ENCODE assay signal across 22 cellular contexts in genomic region chr22:47606426-47606825, GRCh38.
DNase-seq lines count a peak whose midpoint lies in the region; ATAC-seq and TF ChIP-seq lines count a peak whose summit lies in the region.
"Had no signal": no experiment of that assay in that cellular context is flagged by ENCODE, and none has a peak within 500 bp of the region (broad histone marks: within the 10 kb centered on the region; RNA-seq: fewer than 3 reads in every experiment).

No MANE protein-coding gene starts in this region.

- no peaks in the 10 kb centered on the region for H3K79me2 ChIP-seq in osteoblast (ENCODE audit: insufficient read depth, low read length)

- no peaks in the 10 kb centered on the region for H3K27me3 ChIP-seq in Peyer's patch
- no peaks in the 10 kb centered on the region for H3K27me3 ChIP-seq in endodermal cell (ENCODE audit: control insufficient read depth, insufficient read depth, low read length, poor library complexity, severe bottlenecking)
- no peaks in the 10 kb centered on the region for H3K27me3 ChIP-seq in osteoblast (ENCODE audit: insufficient read depth, low read length)
- H3K27me3 ChIP-seq in tibial artery = peaks cover 0 to 8% of the 10 kb centered on the region in 2 donors
- H3K27me3 ChIP-seq: BLaER1 treated with 17β-estradiol and CSF1 and Interleukin-3, amounts not matched to agents 10 nM and 100 nM had no signal

- H3K27ac ChIP-seq in Peyer's patch = no peak overlapping the region
- H3K27ac ChIP-seq in endodermal cell (ENCODE audit: low read depth, low read length) = no peak overlapping the region
- H3K27ac ChIP-seq in osteoblast (ENCODE audit: low read depth, low read length) = no peak overlapping the region
- H3K27ac ChIP-seq in tibial artery = no peak overlapping the region
- H3K27ac ChIP-seq: BLaER1 treated with 17β-estradiol and CSF1 and Interleukin-3, amounts not matched to agents 10 nM and 100 nM; PC-9 had no signal

- no peak overlapping the region for H3K9ac ChIP-seq in endodermal cell (ENCODE audit: extremely low read depth, low read length, poor library complexity, severe bottlenecking)
- H3K9ac ChIP-seq: BLaER1 treated with 17β-estradiol and CSF1 and Interleukin-3, amounts not matched to agents 10 nM and 100 nM had no signal

- H3K36me3 Mint-ChIP-seq in endodermal cell (ENCODE audit: low read depth) = peaks cover 1% of the 10 kb centered on the region

- no peaks in the 10 kb centered on the region for H4K20me1 ChIP-seq in osteoblast (ENCODE audit: insufficient read depth, low read length)
- H4K20me1 ChIP-seq: BLaER1 treated with 17β-estradiol and CSF1 and Interleukin-3, amounts not matched to agents 10 nM and 100 nM had no signal

- intact Hi-C loops in tibial artery (cut with DNase I; ENCODE audit: low total_unique reads) = no loop called here

- TF ChIP-seq POLR2A in Peyer's patch (IDR thresholded peaks at IDR 0.05) = no peak

- TF ChIP-seq CTCF in Peyer's patch (IDR thresholded peaks at IDR 0.05) (no peak), endodermal cell (conservative IDR thresholded peaks at IDR 0.05) (no peak), osteoblast (IDR thresholded peaks at IDR 0.05; ENCODE audit: extremely low read depth, low read depth, low read length) (no peak), tibial artery (IDR thresholded peaks at IDR 0.05) (no peak)

- H3K9me3 Mint-ChIP-seq in endodermal cell = peaks cover 84% of the 10 kb centered on the region
- H3K9me3 Mint-ChIP-seq: CD4-positive, alpha-beta T cell had no signal

- no peak overlapping the region for H3K27ac Mint-ChIP-seq in endodermal cell
- H3K27ac Mint-ChIP-seq: CD4-positive, alpha-beta T cell had no signal

- H3K27me3 Mint-ChIP-seq in endodermal cell (ENCODE audit: insufficient read depth) = peaks cover 5% of the 10 kb centered on the region

- H3K4me1 ChIP-seq in Peyer's patch (no peaks in the 10 kb centered on the region), endodermal cell (ENCODE audit: control insufficient read depth, insufficient read depth, low read length) (no peaks in the 10 kb centered on the region), osteoblast (ENCODE audit: insufficient read depth, low read length) (no peaks in the 10 kb centered on the region), tibial artery (no peaks in the 10 kb centered on the region)
- H3K4me1 ChIP-seq: BLaER1 treated with 17β-estradiol and CSF1 and Interleukin-3, amounts not matched to agents 10 nM and 100 nM had no signal

- DNase-seq in Peyer's patch = peak in 2 of 3 donors; percentile 21 to 31
- DNase-seq in endodermal cell = peak; percentile 21
- DNase-seq in osteoblast (ENCODE audit: insufficient read length, low spot score, missing footprints) = peak; percentile 55
- DNase-seq in tibial artery = peak; percentile 2 to 39
- DNase-seq in NCI-H2081 treated with DMSO at 0.1 percent for 48 hours (lab: John Stamatoyannopoulos, UW) = no peak
- no peak for DNase-seq in mucosa of gallbladder (ENCODE audit: low spot score)
- DNase-seq: AML-193; CD4-positive, alpha-beta T cell; COR-L47; DMS53; Kasumi-1; NCI-H1092 treated with DMSO at 0.1 percent for 48 hours; NCI-H1436 treated with DMSO at 0.1 percent for 48 hours; NCI-H187 treated with DMSO at 0.1 percent for 48 hours; NCI-H446 treated with DMSO at 0.1 percent for 48 hours; NCI-H82; NK-92 treated with Interleukin-12 subunit alpha and Interleukin-12 subunit beta, amount 100 ng/mL, for 24 hours; PC-9; SHP77 had no signal

- H3K4me2 ChIP-seq in osteoblast (ENCODE audit: insufficient read depth, low read length) = no peak overlapping the region
- H3K4me2 ChIP-seq: BLaER1 treated with 17β-estradiol and CSF1 and Interleukin-3, amounts not matched to agents 10 nM and 100 nM; PC-9 had no signal

- H3K4me3 ChIP-seq in Peyer's patch (no peak overlapping the region), endodermal cell (ENCODE audit: low read length) (no peak overlapping the region), osteoblast (ENCODE audit: insufficient read depth, low read length) (no peak overlapping the region), tibial artery (no peak overlapping the region)
- H3K4me3 ChIP-seq: BLaER1 treated with 17β-estradiol and CSF1 and Interleukin-3, amounts not matched to agents 10 nM and 100 nM; K562; PC-9 had no signal

- H3K36me3 ChIP-seq in Peyer's patch = no peaks in the 10 kb centered on the region
- no peaks in the 10 kb centered on the region for H3K36me3 ChIP-seq in endodermal cell (ENCODE audit: control insufficient read depth, insufficient read depth, low read length)
- H3K36me3 ChIP-seq in osteoblast (ENCODE audit: insufficient read depth, low read length) = no peaks in the 10 kb centered on the region
- H3K36me3 ChIP-seq in tibial artery = no peaks in the 10 kb centered on the region
- H3K36me3 ChIP-seq: BLaER1 treated with 17β-estradiol and CSF1 and Interleukin-3, amounts not matched to agents 10 nM and 100 nM had no signal

- no peak overlapping the region for H3K4me3 Mint-ChIP-seq in endodermal cell
- H3K4me3 Mint-ChIP-seq: CD4-positive, alpha-beta T cell had no signal

- no peaks in the 10 kb centered on the region for H3K4me1 Mint-ChIP-seq in endodermal cell

- ATAC-seq in HG03135 (IDR thresholded peaks at IDR 0.05; ENCODE audit: unreplicated experiment) = no peak
- ATAC-seq: K562 had no signal

- H2AFZ ChIP-seq in osteoblast (ENCODE audit: low read length) = no peak overlapping the region
- H2AFZ ChIP-seq: PC-9 had no signal

- WGBS in endodermal cell (ENCODE audit: insufficient coverage in 1 of 2, insufficient read length in 1 of 2), 2 experiments = 88 to 90% methylated on average over 2 to 9 of the region's 9 CpGs

- H3K9me3 ChIP-seq in Peyer's patch (no peaks in the 10 kb centered on the region), endodermal cell (ENCODE audit: control insufficient read depth, low read length) (peaks cover 19% of the 10 kb centered on the region), osteoblast (ENCODE audit: low read depth, low read length) (no peaks in the 10 kb centered on the region), tibial artery (peaks cover 0 to 11% (median 0%) of the 10 kb centered on the region in 3 donors)

Comparison
In these comparisons a context has a peak if more than half of its experiments do, and no peak if none do; other contexts are left out.
1. DNase-seq: peak in Peyer's patch (2 of 3), endodermal cell (single experiment), osteoblast (single experiment) and tibial artery (2 of 2); none in NCI-H2081 treated with DMSO at 0.1 percent for 48 hours (single experiment) and mucosa of gallbladder (single experiment).